ENCODE assay signal across 17 cellular contexts in the genomic region with DNA sequence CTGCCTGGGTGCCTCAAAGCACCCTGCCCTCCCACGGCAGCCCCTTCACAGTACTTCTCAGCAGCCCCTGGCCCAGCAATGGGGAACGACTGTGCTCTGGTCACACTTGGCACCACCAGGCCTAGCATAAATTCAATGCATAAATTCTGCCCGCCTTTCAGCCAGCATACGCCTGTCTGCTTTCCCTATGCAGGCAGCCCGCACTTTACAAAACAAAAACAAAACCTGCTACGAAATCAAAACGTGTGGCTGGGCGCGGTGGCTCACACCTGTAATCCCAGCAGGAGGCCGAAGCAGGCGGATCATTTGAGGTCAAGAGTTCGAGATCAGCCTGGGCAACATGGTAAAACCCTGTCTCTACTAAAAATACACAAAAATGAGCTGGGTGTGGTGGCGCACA. TPM values are rescaled to one million over a fixed set of nuclear protein-coding genes. Genes with fewer than 3 reads are reported as not detected.
A peak's percentile ranks its signal among the peaks of the same experiment; 100 is the strongest.
DNase-seq lines count a peak whose midpoint lies in the region; ATAC-seq and TF ChIP-seq lines count a peak whose summit lies in the region.
"Had no signal": no experiment of that assay in that cellular context is flagged by ENCODE, and none has a peak within 500 bp of the region (broad histone marks: within the 10 kb centered on the region; RNA-seq: fewer than 3 reads in every experiment).

No MANE protein-coding gene starts in this region.

- H3K9ac ChIP-seq in BLaER1 treated with 17β-estradiol and CSF1 and Interleukin-3, amounts not matched to agents 10 nM and 100 nM: peak overlapping the region in 4 of 11 experiments; percentile 10 to 42 (median 34); a peak in 2 of 22 replicates
- H3K9ac ChIP-seq in IMR-90 (ENCODE audit: low read depth, low read length): no peak overlapping the region

- no peaks in the 10 kb centered on the region for H3K36me3 Mint-ChIP-seq in glutamatergic neuron (ENCODE audit: unreplicated experiment)

- H3K56ac ChIP-seq in IMR-90 (ENCODE audit: extremely low read depth, insufficient read depth, low read length): no peak overlapping the region

- H3K9me1 ChIP-seq in IMR-90 (ENCODE audit: insufficient read depth, low read length): no peaks in the 10 kb centered on the region; the same call in 1 of the 2 replicates

- peaks cover 0 to 5% (median 0%) of the 10 kb centered on the region in 11 experiments; a peak in 1 of 22 replicates for H4K20me1 ChIP-seq in BLaER1 treated with 17β-estradiol and CSF1 and Interleukin-3, amounts not matched to agents 10 nM and 100 nM
- H4K20me1 ChIP-seq in IMR-90 (ENCODE audit: insufficient read depth, low read length): no peaks in the 10 kb centered on the region

- no peak overlapping the region for H3K4ac ChIP-seq in IMR-90 (ENCODE audit: low read depth, low read length)

- H3K27ac ChIP-seq in BLaER1 treated with 17β-estradiol and CSF1 and Interleukin-3, amounts not matched to agents 10 nM and 100 nM: no peak overlapping the region
- H3K27ac ChIP-seq in IMR-90 (ENCODE audit: insufficient read depth, low read length) (no peak overlapping the region), gastrocnemius medialis (peak overlapping the region; percentile 86 to 99 (median 93))
- H3K27ac ChIP-seq: A549, HL-60 had no signal

- CTCF ChIA-PET in IMR-90 (lab: Yijun Ruan, JAX): no interaction called here

- H2BK120ac ChIP-seq in IMR-90 (ENCODE audit: low read depth, low read length): no peak overlapping the region

- DNase-seq in IMR-90 (no peak), glutamatergic neuron (no peak), gastrocnemius medialis (no peak)
- no peak for DNase-seq in activated naive CD4-positive, alpha-beta T cell treated with anti-CD3 and anti-CD28 coated beads, Interleukin-2, amount 50 U/mL, for 16 hours
- DNase-seq: BE2C; Caco-2; CD8-positive, alpha-beta memory T cell; DND-41; GF-D8; H9 had no signal

- H4K5ac ChIP-seq in IMR-90 (ENCODE audit: low read depth, low read length): no peak overlapping the region

- intact Hi-C loops in IMR-90 (cut with micrococcal nuclease) (no loop called here), gastrocnemius medialis (cut with DNase I; ENCODE audit: low total_unique reads) (no loop called here)

- H4K8ac ChIP-seq in IMR-90 (ENCODE audit: low read depth in 2 of 2, low read length in 2 of 2): no peak overlapping the region

- H2AK5ac ChIP-seq in IMR-90 (ENCODE audit: low read depth, low read length): no peak overlapping the region

- peaks cover 7 to 21% (median 15%) of the 10 kb centered on the region in 10 experiments for H3K4me1 ChIP-seq in BLaER1 treated with 17β-estradiol and CSF1 and Interleukin-3, amounts not matched to agents 10 nM and 100 nM
- peaks cover 4% of the 10 kb centered on the region; the same call in 1 of the 2 replicates for H3K4me1 ChIP-seq in IMR-90 (ENCODE audit: control insufficient read depth, insufficient read depth, low read length)
- H3K4me1 ChIP-seq in gastrocnemius medialis: peaks cover 28 to 31% of the 10 kb centered on the region in 2 donors
- H3K4me1 ChIP-seq: A549, BE2C had no signal

- H3K27me3 ChIP-seq in BLaER1 treated with 17β-estradiol and CSF1 and Interleukin-3, amounts not matched to agents 10 nM and 100 nM: peaks cover 0 to 7% (median 0%) of the 10 kb centered on the region in 11 experiments; a peak in 1 of 22 replicates
- no peaks in the 10 kb centered on the region for H3K27me3 ChIP-seq in IMR-90 (ENCODE audit: control insufficient read depth, insufficient read depth, low read length)
- H3K27me3 ChIP-seq in gastrocnemius medialis: no peaks in the 10 kb centered on the region
- H3K27me3 ChIP-seq: BE2C had no signal

- H2BK20ac ChIP-seq in IMR-90 (ENCODE audit: low read depth, low read length): no peak overlapping the region

- H4K91ac ChIP-seq in IMR-90 (ENCODE audit: insufficient read depth, low read depth, low read length): no peak overlapping the region

- H3K4me3 ChIP-seq in BLaER1 treated with 17β-estradiol and CSF1 and Interleukin-3, amounts not matched to agents 10 nM and 100 nM: no peak overlapping the region
- H3K4me3 ChIP-seq in IMR-90 (ENCODE audit: insufficient read depth, low read depth, low read length) (no peak overlapping the region), gastrocnemius medialis (no peak overlapping the region)
- H3K4me3 ChIP-seq: A549, GM23338, K562 had no signal

- in situ Hi-C loops in IMR-90 (cut with MboI; ENCODE audit: low sequenced_read_pairs) (no loop called here), gastrocnemius medialis (cut with MboI; ENCODE audit: low sequenced_read_pairs in 4 of 4) (no loop called here)

- peak overlapping the region in 8 of 11 experiments; percentile 6 to 71 (median 52); a peak in 14 of 22 replicates for H3K4me2 ChIP-seq in BLaER1 treated with 17β-estradiol and CSF1 and Interleukin-3, amounts not matched to agents 10 nM and 100 nM
- H3K4me2 ChIP-seq in IMR-90 (ENCODE audit: low read depth, low read length): no peak overlapping the region
- H3K4me2 ChIP-seq: A549, GM23338 had no signal

- H3K9me3 ChIP-seq in BLaER1 treated with 17β-estradiol and CSF1 and Interleukin-3, amounts not matched to agents 10 nM and 100 nM (replicated peaks in 1 of 11): no peaks in the 10 kb centered on the region
- H3K9me3 ChIP-seq in IMR-90 (ENCODE audit: control insufficient read depth, insufficient read depth, low read length): no peaks in the 10 kb centered on the region
- no peaks in the 10 kb centered on the region for H3K9me3 ChIP-seq in gastrocnemius medialis
- H3K9me3 ChIP-seq: A549, BE2C, Caco-2 had no signal

- no peak overlapping the region for H3K18ac ChIP-seq in IMR-90 (ENCODE audit: low read depth, low read length)

- peaks cover 10% of the 10 kb centered on the region for H3K27me3 Mint-ChIP-seq in glutamatergic neuron (ENCODE audit: unreplicated experiment)
- H3K27me3 Mint-ChIP-seq: CD8-positive, alpha-beta memory T cell had no signal

- dilution Hi-C loops in IMR-90 (cut with HindIII; ENCODE audit: low sequenced_read_pairs, unreplicated experiment): no loop called here

- no peak overlapping the region for H2AFZ ChIP-seq in IMR-90 (replicated peaks; ENCODE audit: low read length, poor library complexity)
- H2AFZ ChIP-seq: GM23338 had no signal

- no peak for TF ChIP-seq RAD21 in IMR-90 (IDR thresholded peaks at IDR 0.05; ENCODE audit: low read length)

- whole genome bisulfite sequencing in IMR-90 (ENCODE audit: extremely low coverage in 2 of 2, insufficient read length in 1 of 2), 2 experiments: 92% methylated on average over 12 of the region's 13 CpGs; no CpG with 5 or more reads in 1 of the 2 experiments

- TF ChIP-seq POLR2A in IMR-90 (IDR thresholded peaks at IDR 0.05; ENCODE audit: low read depth, low read length) (no peak), gastrocnemius medialis (IDR thresholded peaks at IDR 0.05) (no peak)

- TF ChIP-seq CTCF in IMR-90 (conservative IDR thresholded peaks at IDR 0.05; ENCODE audit: low read depth, low read length) (no peak), glutamatergic neuron (IDR thresholded peaks at IDR 0.05; ENCODE audit: partially characterized antibody, unreplicated experiment) (no peak), gastrocnemius medialis (IDR thresholded peaks at IDR 0.05 in 4 of 5, conservative IDR thresholded peaks at IDR 0.05 in 1 of 5) (no peak)

- ATAC-seq in IMR-90 (ENCODE audit: low read depth) (no peak), gastrocnemius medialis (no peak), GM18502 (IDR thresholded peaks at IDR 0.05; ENCODE audit: poor library complexity, unreplicated experiment) (no peak), HG02759 (IDR thresholded peaks at IDR 0.05; ENCODE audit: unreplicated experiment) (no peak)
- ATAC-seq: A549, GM23338, K562 had no signal

- peaks cover 0 to 4% (median 0%) of the 10 kb centered on the region in 11 experiments; a peak in 2 of 22 replicates for H3K36me3 ChIP-seq in BLaER1 treated with 17β-estradiol and CSF1 and Interleukin-3, amounts not matched to agents 10 nM and 100 nM
- H3K36me3 ChIP-seq in IMR-90 (ENCODE audit: control insufficient read depth, insufficient read depth, low read length): peaks cover 10% of the 10 kb centered on the region
- peaks cover 0 to 2% of the 10 kb centered on the region in 2 donors for H3K36me3 ChIP-seq in gastrocnemius medialis
- H3K36me3 ChIP-seq: BE2C had no signal

- H3K4me3 Mint-ChIP-seq in glutamatergic neuron (ENCODE audit: unreplicated experiment): no peak overlapping the region
- H3K4me3 Mint-ChIP-seq: CD8-positive, alpha-beta memory T cell; GM23338; H9 had no signal

- POLR2A ChIA-PET in IMR-90 (lab: Charles Lee; ENCODE audit: unreplicated experiment): no interaction called here

- no peak overlapping the region for H2BK15ac ChIP-seq in IMR-90 (ENCODE audit: low read depth, low read length)

- no peaks in the 10 kb centered on the region for H3K79me1 ChIP-seq in IMR-90 (ENCODE audit: low read depth in 1 of 2, low read length in 2 of 2)

- H3K4me1 Mint-ChIP-seq in glutamatergic neuron (ENCODE audit: low read depth, unreplicated experiment): peaks cover 23% of the 10 kb centered on the region
- H3K4me1 Mint-ChIP-seq: CD8-positive, alpha-beta memory T cell had no signal

- no peak overlapping the region for H2BK5ac ChIP-seq in IMR-90 (ENCODE audit: low read depth, low read length, poor library complexity, severe bottlenecking)

- H3K14ac ChIP-seq in IMR-90 (replicated peaks; ENCODE audit: low read depth, low read length): no peak overlapping the region

- H3K9me3 Mint-ChIP-seq in glutamatergic neuron (ENCODE audit: unreplicated experiment): peaks cover 5% of the 10 kb centered on the region
- H3K9me3 Mint-ChIP-seq: CD8-positive, alpha-beta memory T cell; GM23338; H9 had no signal

- H2AK9ac ChIP-seq in IMR-90 (replicated peaks; ENCODE audit: low read depth, low read length, poor library complexity): peak overlapping the region; percentile 39

- no peak overlapping the region for H3K23ac ChIP-seq in IMR-90 (ENCODE audit: low read depth, low read length)

- peak overlapping the region; percentile 28 for H3K27ac Mint-ChIP-seq in glutamatergic neuron (ENCODE audit: unreplicated experiment)
- H3K27ac Mint-ChIP-seq: GM23338 had no signal

- no TSS peak for BruUV-seq in IMR-90 (replicated peaks; lab: Mats Ljungman, UMichigan)

RNA-seq across cellular contexts. Expression of a gene that starts 33.5 kb away (rescaled TPM):
- total RNA-seq in IMR-90 (2012; rRNA removed): 4.7 and 10.6 TPM in 2 replicates
- 14.1 and 15.4 TPM in 2 replicates for polyA plus RNA-seq in IMR-90 (2012; rRNA removed)
- 4.0 and 5.3 TPM in 2 replicates for polyA plus RNA-seq in IMR-90 (2012; cell fraction: cytosol; rRNA removed)
- polyA plus RNA-seq in IMR-90 (2012; cell fraction: nucleus; rRNA removed; ENCODE audit: low replicate concordance): 5.5 and 17.8 TPM in 2 replicates
- 33.1 TPM for total RNA-seq in glutamatergic neuron (ENCODE audit: unreplicated experiment)
- 10 to 100 TPM; 22.6 to 40.4 (median 23.5) TPM for total RNA-seq in gastrocnemius medialis

RNA-seq across cellular contexts. Expression of a gene that starts 42.0 kb away (rescaled TPM):
- total RNA-seq in IMR-90 (2012; rRNA removed) (11.1 and 14.2 TPM in 2 replicates), glutamatergic neuron (ENCODE audit: unreplicated experiment) (6.2 TPM), gastrocnemius medialis (10 to 100 TPM; 33.4 to 65.3 (median 40.6) TPM)
- 19.8 and 24.5 TPM in 2 replicates for polyA plus RNA-seq in IMR-90 (2012; rRNA removed)
- 15.2 and 17.4 TPM in 2 replicates for polyA plus RNA-seq in IMR-90 (2012; cell fraction: cytosol; rRNA removed)
- 28.5 and 34.7 TPM in 2 replicates for polyA plus RNA-seq in IMR-90 (2012; cell fraction: nucleus; rRNA removed; ENCODE audit: low replicate concordance)

RNA-seq across cellular contexts. Expression of a gene that starts 55.0 kb away (rescaled TPM):
- total RNA-seq in IMR-90 (2012; rRNA removed) (1.8 and 2.2 TPM in 2 replicates), glutamatergic neuron (ENCODE audit: unreplicated experiment) (0.10 TPM), gastrocnemius medialis (1 to 10 TPM; 1.2 to 2.0 (median 1.7) TPM)
- 2.1 and 2.2 TPM in 2 replicates for polyA plus RNA-seq in IMR-90 (2012; rRNA removed)
- 2.0 TPM in 2 replicates for polyA plus RNA-seq in IMR-90 (2012; cell fraction: cytosol; rRNA removed)
- polyA plus RNA-seq in IMR-90 (2012; cell fraction: nucleus; rRNA removed; ENCODE audit: low replicate concordance): 0.61 and 0.91 TPM in 2 replicates

Comparison
In these comparisons a context has a peak if more than half of its experiments do, and no peak if none do; other contexts are left out.
1. H3K27ac ChIP-seq: peak in gastrocnemius medialis (4 of 4); none in BLaER1 treated with 17β-estradiol and CSF1 and Interleukin-3, amounts not matched to agents 10 nM and 100 nM (0 of 11) and IMR-90 (single experiment).